In the genomic region with DNA sequence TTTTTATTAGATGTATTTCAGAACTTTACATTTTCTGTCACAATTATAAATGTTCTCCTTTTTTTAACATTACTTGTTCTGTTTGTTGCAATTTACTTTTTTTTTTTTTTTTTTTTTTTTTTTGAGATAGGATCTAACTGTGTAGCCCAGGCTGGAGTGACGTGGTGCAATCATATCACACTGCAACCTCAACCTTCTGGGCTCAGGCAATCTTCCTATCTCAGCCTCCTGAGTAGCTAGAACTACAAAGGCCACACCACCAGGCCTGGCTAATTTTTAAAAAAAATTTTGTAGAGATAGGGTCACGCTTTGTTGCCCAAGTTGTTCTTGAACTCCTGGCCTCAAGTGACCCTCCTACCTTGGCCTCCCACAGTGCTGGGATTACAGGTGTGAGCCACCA, we compare ENCODE assay signal across 27 cellular contexts. TPM values are rescaled to one million over a fixed set of nuclear protein-coding genes. Genes with fewer than 3 reads are reported as not detected.
"Had no signal": no experiment of that assay in that cellular context is flagged by ENCODE, and none has a peak within 500 bp of the region (broad histone marks: within the 10 kb centered on the region; RNA-seq: fewer than 3 reads in every experiment).

No MANE protein-coding gene starts in this region.

- H3K27ac Mint-ChIP-seq: nephron; neural progenitor cell; progenitor cell of endocrine pancreas; stimulated activated effector memory CD8-positive, alpha-beta T cell treated with anti-CD3 and anti-CD28 coated beads, Interleukin-12 subunit alpha, Interleukin-12 subunit beta, amount 100 ng/mL, for 72 hours; stimulated activated naive B cell treated with anti-CD40 and anti-IgM and Interleukin-4, amounts not matched to agents 10 μg/mL and 1 μg/mL and 100 μg/mL, for 72 hours; stimulated activated naive CD8-positive, alpha-beta T cell treated with anti-CD3 and anti-CD28 coated beads, Interleukin-15, Interleukin-2, amounts not matched to agents 100 ng/mL and 50 ng/mL, for 24 hours had no signal

- H3K36me3 Mint-ChIP-seq: neural progenitor cell; stimulated activated effector memory CD8-positive, alpha-beta T cell treated with anti-CD3 and anti-CD28 coated beads, Interleukin-12 subunit alpha, Interleukin-12 subunit beta, amount 100 ng/mL, for 72 hours; stimulated activated naive B cell treated with anti-CD40 and anti-IgM and Interleukin-4, amounts not matched to agents 10 μg/mL and 1 μg/mL and 100 μg/mL, for 72 hours had no signal

- H3K4me1 ChIP-seq: neural progenitor cell, parathyroid adenoma, psoas muscle, right lobe of liver, stomach, thyroid gland, upper lobe of left lung, vagina had no signal

- DNase-seq: occipital lobe; ovary; posterior cingulate gyrus; psoas muscle; right cardiac atrium; right lobe of liver; sigmoid colon; small intestine; stimulated activated CD4-positive, alpha-beta T cell treated with anti-CD3 and anti-CD28 coated beads, Interleukin-15, amount 100 ng/mL, for 24 hours; stimulated activated CD4-positive, alpha-beta T cell treated with anti-CD3 and anti-CD28 coated beads, Interleukin-2, amount 100 ng/mL, for 24 hours; stimulated activated CD4-positive, alpha-beta T cell treated with anti-CD3 and anti-CD28 coated beads, Interleukin-2, amount 100 ng/mL, for 48 hours; stimulated activated CD4-positive, alpha-beta T cell treated with anti-CD3 and anti-CD28 coated beads, Interleukin-4, amount 100 ng/mL, for 24 hours; stimulated activated naive B cell treated with anti-CD40 and anti-IgM and Interleukin-4, amounts not matched to agents 10 μg/mL and 1 μg/mL and 100 μg/mL, for 72 hours; stimulated activated naive CD4-positive, alpha-beta T cell treated with Interleukin-2 at 50 U/mL for 16 hours; stomach; thyroid gland had no signal

- H3K4me3 Mint-ChIP-seq: nephron; neural progenitor cell; stimulated activated effector memory CD8-positive, alpha-beta T cell treated with anti-CD3 and anti-CD28 coated beads, Interleukin-12 subunit alpha, Interleukin-12 subunit beta, amount 100 ng/mL, for 72 hours; stimulated activated naive B cell treated with anti-CD40 and anti-IgM and Interleukin-4, amounts not matched to agents 10 μg/mL and 1 μg/mL and 100 μg/mL, for 72 hours; stimulated activated naive CD8-positive, alpha-beta T cell treated with anti-CD3 and anti-CD28 coated beads, Interleukin-15, Interleukin-2, amounts not matched to agents 100 ng/mL and 50 ng/mL, for 24 hours had no signal

- H3K27me3 ChIP-seq: neural progenitor cell, right lobe of liver, sigmoid colon, stomach, thyroid gland, tibial nerve, upper lobe of left lung, vagina had no signal

- H3K9me3 ChIP-seq: ovary, psoas muscle, right lobe of liver, sigmoid colon, stomach, thoracic aorta, thyroid gland, tibial nerve, upper lobe of left lung, vagina had no signal

- H3K4me1 Mint-ChIP-seq: nephron; neural progenitor cell; stimulated activated effector memory CD8-positive, alpha-beta T cell treated with anti-CD3 and anti-CD28 coated beads, Interleukin-12 subunit alpha, Interleukin-12 subunit beta, amount 100 ng/mL, for 72 hours; stimulated activated naive B cell treated with anti-CD40 and anti-IgM and Interleukin-4, amounts not matched to agents 10 μg/mL and 1 μg/mL and 100 μg/mL, for 72 hours had no signal

- H3K27ac ChIP-seq: neural progenitor cell, ovary, parathyroid adenoma, psoas muscle, right lobe of liver, sigmoid colon, stomach, thoracic aorta, thyroid gland, tibial nerve, upper lobe of left lung, vagina had no signal

- H3K9me3 Mint-ChIP-seq: nephron; neural progenitor cell; stimulated activated effector memory CD8-positive, alpha-beta T cell treated with anti-CD3 and anti-CD28 coated beads, Interleukin-12 subunit alpha, Interleukin-12 subunit beta, amount 100 ng/mL, for 72 hours; stimulated activated naive B cell treated with anti-CD40 and anti-IgM and Interleukin-4, amounts not matched to agents 10 μg/mL and 1 μg/mL and 100 μg/mL, for 72 hours; stimulated activated naive CD8-positive, alpha-beta T cell treated with anti-CD3 and anti-CD28 coated beads, Interleukin-15, Interleukin-2, amounts not matched to agents 100 ng/mL and 50 ng/mL, for 24 hours had no signal

- H3K27me3 Mint-ChIP-seq: progenitor cell of endocrine pancreas; stimulated activated naive CD8-positive, alpha-beta T cell treated with anti-CD3 and anti-CD28 coated beads, Interleukin-15, Interleukin-2, amounts not matched to agents 100 ng/mL and 50 ng/mL, for 24 hours had no signal

- H3K4me3 ChIP-seq: neural progenitor cell, ovary, psoas muscle, right lobe of liver, sigmoid colon, stomach, thoracic aorta, thyroid gland, tibial nerve, upper lobe of left lung, vagina had no signal

- ATAC-seq: psoas muscle; right cardiac atrium; right lobe of liver; stimulated activated effector memory CD8-positive, alpha-beta T cell treated with anti-CD3 and anti-CD28 coated beads, Interleukin-12 subunit alpha, Interleukin-12 subunit beta, amount 100 ng/mL, for 72 hours; stimulated activated naive B cell treated with anti-CD40 and anti-IgM and Interleukin-4, amounts not matched to agents 10 μg/mL and 1 μg/mL and 100 μg/mL, for 72 hours had no signal

- H3K36me3 ChIP-seq: neural progenitor cell, ovary, right lobe of liver, sigmoid colon, stomach, thoracic aorta, thyroid gland, tibial nerve, upper lobe of left lung, vagina had no signal

RNA-seq across cellular contexts. Expression of a gene that starts 15.1 kb away (rescaled TPM):
- polyA plus RNA-seq: neural cell had no signal
